In the genomic region with DNA sequence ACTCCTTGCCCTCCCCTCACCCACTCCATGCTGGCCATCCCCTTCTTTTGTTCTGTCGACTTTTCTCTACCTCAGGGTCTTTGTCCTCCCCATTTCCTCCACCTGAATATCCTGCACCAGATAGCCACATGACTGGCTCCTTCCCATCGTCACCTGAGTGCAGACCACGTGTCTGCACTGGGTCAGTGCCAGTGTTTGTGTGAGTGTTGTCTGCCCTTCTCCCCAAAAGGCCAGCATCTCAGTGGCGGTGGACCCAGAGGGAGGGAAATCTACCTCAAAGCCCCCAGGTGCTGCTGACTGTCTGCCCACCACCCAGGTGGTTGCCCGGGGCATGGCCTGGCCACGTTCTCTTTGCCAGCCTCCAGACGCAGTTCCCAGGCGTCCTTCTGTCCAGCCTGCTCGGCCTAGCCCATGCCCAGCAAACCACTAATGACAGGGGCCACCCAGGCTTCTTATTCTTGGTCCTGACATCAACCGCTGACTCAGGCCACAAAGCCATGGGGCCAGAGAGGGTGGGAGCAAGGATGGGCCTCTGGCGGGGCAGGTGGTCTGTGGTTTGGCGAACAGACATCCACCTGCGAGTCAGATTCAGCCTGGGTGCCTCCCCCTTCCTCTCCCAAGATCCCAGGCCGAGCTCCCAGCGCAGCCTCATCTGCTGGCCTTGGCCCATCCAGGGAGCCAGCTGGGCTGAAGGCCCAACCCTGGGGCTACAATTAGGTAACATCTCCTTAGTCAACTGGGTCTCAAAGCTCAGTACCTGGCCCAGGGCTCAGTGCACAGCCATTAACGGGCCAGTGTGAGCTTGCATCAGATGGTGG, we compare ENCODE assay signal across 1 cellular context.
TF ChIP-seq lines count a peak whose summit lies in the region.

No MANE protein-coding gene starts in this region.

TF ChIP-seq in HepG2, 621 proteins besides CTCF, POLR2A, EP300 and RAD21:
- TF ChIP-seq NR3C1 (CRISPR knock-in tag; IDR thresholded peaks at IDR 0.05), result no peak
- TF ChIP-seq RFX1 (IDR thresholded peaks at IDR 0.05), result no peak
- peak; percentile 24 for TF ChIP-seq HNF4A (CRISPR knock-in tag; IDR thresholded peaks at IDR 0.05)
- TF ChIP-seq, protein P1, sequence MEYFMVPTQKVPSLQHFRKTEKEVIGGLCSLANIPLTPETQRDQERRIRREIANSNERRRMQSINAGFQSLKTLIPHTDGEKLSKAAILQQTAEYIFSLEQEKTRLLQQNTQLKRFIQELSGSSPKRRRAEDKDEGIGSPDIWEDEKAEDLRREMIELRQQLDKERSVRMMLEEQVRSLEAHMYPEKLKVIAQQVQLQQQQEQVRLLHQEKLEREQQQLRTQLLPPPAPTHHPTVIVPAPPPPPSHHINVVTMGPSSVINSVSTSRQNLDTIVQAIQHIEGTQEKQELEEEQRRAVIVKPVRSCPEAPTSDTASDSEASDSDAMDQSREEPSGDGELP (IDR thresholded peaks at IDR 0.05; ENCODE audit: borderline replicate concordance, low read depth), result peak; percentile 52; the same call in 1 of the 2 replicates
- TF ChIP-seq, protein P2, sequence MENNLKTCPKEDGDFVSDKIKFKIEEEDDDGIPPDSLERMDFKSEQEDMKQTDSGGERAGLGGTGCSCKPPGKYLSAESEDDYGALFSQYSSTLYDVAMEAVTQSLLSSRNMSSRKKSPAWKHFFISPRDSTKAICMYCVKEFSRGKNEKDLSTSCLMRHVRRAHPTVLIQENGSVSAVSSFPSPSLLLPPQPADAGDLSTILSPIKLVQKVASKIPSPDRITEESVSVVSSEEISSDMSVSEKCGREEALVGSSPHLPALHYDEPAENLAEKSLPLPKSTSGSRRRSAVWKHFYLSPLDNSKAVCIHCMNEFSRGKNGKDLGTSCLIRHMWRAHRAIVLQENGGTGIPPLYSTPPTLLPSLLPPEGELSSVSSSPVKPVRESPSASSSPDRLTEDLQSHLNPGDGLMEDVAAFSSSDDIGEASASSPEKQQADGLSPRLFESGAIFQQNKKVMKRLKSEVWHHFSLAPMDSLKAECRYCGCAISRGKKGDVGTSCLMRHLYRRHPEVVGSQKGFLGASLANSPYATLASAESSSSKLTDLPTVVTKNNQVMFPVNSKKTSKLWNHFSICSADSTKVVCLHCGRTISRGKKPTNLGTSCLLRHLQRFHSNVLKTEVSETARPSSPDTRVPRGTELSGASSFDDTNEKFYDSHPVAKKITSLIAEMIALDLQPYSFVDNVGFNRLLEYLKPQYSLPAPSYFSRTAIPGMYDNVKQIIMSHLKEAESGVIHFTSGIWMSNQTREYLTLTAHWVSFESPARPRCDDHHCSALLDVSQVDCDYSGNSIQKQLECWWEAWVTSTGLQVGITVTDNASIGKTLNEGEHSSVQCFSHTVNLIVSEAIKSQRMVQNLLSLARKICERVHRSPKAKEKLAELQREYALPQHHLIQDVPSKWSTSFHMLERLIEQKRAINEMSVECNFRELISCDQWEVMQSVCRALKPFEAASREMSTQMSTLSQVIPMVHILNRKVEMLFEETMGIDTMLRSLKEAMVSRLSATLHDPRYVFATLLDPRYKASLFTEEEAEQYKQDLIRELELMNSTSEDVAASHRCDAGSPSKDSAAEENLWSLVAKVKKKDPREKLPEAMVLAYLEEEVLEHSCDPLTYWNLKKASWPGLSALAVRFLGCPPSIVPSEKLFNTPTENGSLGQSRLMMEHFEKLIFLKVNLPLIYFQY (CRISPR knock-in tag; IDR thresholded peaks at IDR 0.05; ENCODE audit: borderline replicate concordance), result peak; percentile 47; the same call in 1 of the 2 replicates
- 0 out of 2 replicates have a peak, but pooled peaks have one; percentile 16 for TF ChIP-seq ZNF644 (CRISPR knock-in tag; IDR thresholded peaks at IDR 0.05; ENCODE audit: low read depth)
- TF ChIP-seq, protein P3, sequence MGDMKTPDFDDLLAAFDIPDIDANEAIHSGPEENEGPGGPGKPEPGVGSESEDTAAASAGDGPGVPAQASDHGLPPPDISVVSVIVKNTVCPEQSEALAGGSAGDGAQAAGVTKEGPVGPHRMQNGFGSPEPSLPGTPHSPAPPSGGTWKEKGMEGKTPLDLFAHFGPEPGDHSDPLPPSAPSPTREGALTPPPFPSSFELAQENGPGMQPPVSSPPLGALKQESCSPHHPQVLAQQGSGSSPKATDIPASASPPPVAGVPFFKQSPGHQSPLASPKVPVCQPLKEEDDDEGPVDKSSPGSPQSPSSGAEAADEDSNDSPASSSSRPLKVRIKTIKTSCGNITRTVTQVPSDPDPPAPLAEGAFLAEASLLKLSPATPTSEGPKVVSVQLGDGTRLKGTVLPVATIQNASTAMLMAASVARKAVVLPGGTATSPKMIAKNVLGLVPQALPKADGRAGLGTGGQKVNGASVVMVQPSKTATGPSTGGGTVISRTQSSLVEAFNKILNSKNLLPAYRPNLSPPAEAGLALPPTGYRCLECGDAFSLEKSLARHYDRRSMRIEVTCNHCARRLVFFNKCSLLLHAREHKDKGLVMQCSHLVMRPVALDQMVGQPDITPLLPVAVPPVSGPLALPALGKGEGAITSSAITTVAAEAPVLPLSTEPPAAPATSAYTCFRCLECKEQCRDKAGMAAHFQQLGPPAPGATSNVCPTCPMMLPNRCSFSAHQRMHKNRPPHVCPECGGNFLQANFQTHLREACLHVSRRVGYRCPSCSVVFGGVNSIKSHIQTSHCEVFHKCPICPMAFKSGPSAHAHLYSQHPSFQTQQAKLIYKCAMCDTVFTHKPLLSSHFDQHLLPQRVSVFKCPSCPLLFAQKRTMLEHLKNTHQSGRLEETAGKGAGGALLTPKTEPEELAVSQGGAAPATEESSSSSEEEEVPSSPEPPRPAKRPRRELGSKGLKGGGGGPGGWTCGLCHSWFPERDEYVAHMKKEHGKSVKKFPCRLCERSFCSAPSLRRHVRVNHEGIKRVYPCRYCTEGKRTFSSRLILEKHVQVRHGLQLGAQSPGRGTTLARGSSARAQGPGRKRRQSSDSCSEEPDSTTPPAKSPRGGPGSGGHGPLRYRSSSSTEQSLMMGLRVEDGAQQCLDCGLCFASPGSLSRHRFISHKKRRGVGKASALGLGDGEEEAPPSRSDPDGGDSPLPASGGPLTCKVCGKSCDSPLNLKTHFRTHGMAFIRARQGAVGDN (CRISPR knock-in tag; IDR thresholded peaks at IDR 0.05), result 0 out of 2 replicates have a peak, but pooled peaks have one; percentile 29
- TF ChIP-seq, protein P4, sequence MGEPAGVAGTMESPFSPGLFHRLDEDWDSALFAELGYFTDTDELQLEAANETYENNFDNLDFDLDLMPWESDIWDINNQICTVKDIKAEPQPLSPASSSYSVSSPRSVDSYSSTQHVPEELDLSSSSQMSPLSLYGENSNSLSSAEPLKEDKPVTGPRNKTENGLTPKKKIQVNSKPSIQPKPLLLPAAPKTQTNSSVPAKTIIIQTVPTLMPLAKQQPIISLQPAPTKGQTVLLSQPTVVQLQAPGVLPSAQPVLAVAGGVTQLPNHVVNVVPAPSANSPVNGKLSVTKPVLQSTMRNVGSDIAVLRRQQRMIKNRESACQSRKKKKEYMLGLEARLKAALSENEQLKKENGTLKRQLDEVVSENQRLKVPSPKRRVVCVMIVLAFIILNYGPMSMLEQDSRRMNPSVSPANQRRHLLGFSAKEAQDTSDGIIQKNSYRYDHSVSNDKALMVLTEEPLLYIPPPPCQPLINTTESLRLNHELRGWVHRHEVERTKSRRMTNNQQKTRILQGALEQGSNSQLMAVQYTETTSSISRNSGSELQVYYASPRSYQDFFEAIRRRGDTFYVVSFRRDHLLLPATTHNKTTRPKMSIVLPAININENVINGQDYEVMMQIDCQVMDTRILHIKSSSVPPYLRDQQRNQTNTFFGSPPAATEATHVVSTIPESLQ (CRISPR knock-in tag; conservative IDR thresholded peaks at IDR 0.05), result no peak
- TF ChIP-seq ZNF121 (CRISPR knock-in tag; IDR thresholded peaks at IDR 0.05), result peak; percentile 30; the same call in 1 of the 2 replicates
- no peak for TF ChIP-seq KAT8 (CRISPR knock-in tag; IDR thresholded peaks at IDR 0.05)
